ENCODE assay signal across 1 cellular context in the genomic region with DNA sequence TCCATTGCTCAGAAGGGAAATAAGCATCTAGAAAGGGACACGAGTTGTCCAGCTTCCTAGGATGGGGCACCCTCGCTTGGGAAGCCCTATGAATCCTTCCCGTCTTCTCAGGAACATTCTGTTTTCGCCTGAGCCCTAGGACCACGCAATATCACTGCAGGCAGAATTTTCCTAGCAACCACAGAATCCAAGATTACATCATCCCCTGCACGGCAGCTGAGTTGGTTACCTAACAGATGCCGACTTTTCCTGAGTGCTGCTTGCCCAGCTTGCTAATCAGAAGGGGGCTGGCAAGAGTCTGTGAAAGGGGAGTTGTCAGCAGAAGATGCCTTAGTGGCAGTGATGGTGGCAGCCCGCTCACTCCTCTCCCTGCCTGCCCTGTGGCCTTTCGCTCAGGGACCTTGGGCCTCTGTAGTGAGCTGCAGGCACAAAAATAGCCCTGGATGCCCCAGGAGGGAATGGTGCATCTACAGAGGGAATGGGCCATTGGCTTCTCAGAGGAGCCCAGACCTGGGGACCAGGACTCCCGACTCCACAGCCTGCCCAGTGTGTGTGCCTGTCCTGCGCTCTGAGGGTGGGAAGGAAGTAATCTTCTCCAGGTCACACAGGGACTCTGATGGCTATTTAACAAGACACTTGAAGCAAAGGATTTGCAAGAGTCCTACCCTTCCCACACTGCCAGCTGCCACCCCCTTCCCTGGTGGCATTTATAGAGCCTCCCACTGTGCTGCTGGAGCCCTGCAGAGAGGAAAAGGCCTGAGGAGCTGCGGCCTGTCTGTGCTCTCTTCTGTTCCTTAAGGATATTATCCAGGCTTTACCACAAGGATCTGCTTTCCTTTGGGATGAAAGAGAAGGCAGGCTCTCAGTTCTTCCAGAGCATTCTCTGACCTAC.
A peak's percentile ranks its signal among the peaks of the same experiment; 100 is the strongest.
TF ChIP-seq lines count a peak whose summit lies in the region.

No MANE protein-coding gene starts in this region.

TF ChIP-seq in K562, 482 proteins besides CTCF, POLR2A, EP300 and RAD21:
- TF ChIP-seq, protein P1, sequence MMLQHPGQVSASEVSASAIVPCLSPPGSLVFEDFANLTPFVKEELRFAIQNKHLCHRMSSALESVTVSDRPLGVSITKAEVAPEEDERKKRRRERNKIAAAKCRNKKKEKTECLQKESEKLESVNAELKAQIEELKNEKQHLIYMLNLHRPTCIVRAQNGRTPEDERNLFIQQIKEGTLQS (IDR thresholded peaks at IDR 0.05), result peak; percentile 78
- TF ChIP-seq, protein P1 (CRISPR knock-in tag; conservative IDR thresholded peaks at IDR 0.05), result no peak
- TF ChIP-seq CEBPB (tag; IDR thresholded peaks at IDR 0.05) (peak; percentile 57), KLF16 (IDR thresholded peaks at IDR 0.05) (no peak), CEBPG (CRISPR knock-in tag; IDR thresholded peaks at IDR 0.05) (no peak), CEBPG (tag; conservative IDR thresholded peaks at IDR 0.05 in 1 of 2, IDR thresholded peaks at IDR 0.05 in 1 of 2) (peak in 1 of 2 experiments; percentile 74; a peak in 2 of 4 replicates), ATF7 (IDR thresholded peaks at IDR 0.05) (peak; percentile 30; the same call in 1 of the 2 replicates)
TF ChIP-seq in K562: peak in this region for 4.
